Comparison of ENCODE assay signal across 10 cellular contexts in the genomic region with DNA sequence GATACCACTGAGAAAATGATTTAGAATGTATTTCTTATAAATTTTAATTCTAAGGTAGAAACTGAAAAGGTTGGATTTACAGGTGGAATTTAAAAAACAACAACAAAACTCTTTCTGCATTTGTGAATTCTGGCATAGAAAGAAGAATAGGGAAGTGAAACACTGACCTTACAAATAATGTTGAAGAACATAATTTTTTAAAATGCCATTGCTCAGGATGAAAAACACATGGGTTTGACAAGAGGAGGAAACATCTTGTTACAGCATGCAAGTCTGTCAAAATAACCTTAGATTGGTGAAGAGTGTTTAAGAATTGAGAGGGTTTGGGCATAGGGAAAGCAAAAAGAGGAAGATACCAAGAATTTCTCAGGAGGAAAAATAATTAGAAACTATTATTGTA.
DNase-seq lines count a peak whose midpoint lies in the region; ATAC-seq and TF ChIP-seq lines count a peak whose summit lies in the region.
"Had no signal": no experiment of that assay in that cellular context is flagged by ENCODE, and none has a peak within 500 bp of the region (broad histone marks: within the 10 kb centered on the region; RNA-seq: fewer than 3 reads in every experiment).

No MANE protein-coding gene starts in this region.

- POLR2A ChIA-PET in A673 (lab: Charles Lee; ENCODE audit: low non-redundant PET) = no interaction called here

- no peak overlapping the region for H3K4me3 ChIP-seq in A673 (ENCODE audit: low read depth, low read length, poor library complexity, severe bottlenecking)

- H3K27me3 ChIP-seq in A673 (replicated peaks; ENCODE audit: insufficient read depth, low read depth, low read length, poor library complexity) = no peaks in the 10 kb centered on the region

- peak; percentile 51 for ATAC-seq in GM18517 (IDR thresholded peaks at IDR 0.05; ENCODE audit: unreplicated experiment)
- peak; percentile 50 for ATAC-seq in GM21447 (IDR thresholded peaks at IDR 0.05; ENCODE audit: unreplicated experiment)
- ATAC-seq in HG03521 (IDR thresholded peaks at IDR 0.05; ENCODE audit: unreplicated experiment) = peak; percentile 52

- H3K27ac ChIP-seq in A673 (ENCODE audit: low read depth, low read length, poor library complexity, severe bottlenecking) = no peak overlapping the region

- TF ChIP-seq CTCF in A673 (conservative IDR thresholded peaks at IDR 0.05; ENCODE audit: low read depth, low read length) = no peak

- no peaks in the 10 kb centered on the region for H3K9me3 ChIP-seq in A673 (ENCODE audit: low read depth, low read length, poor library complexity, severe bottlenecking)

- no peaks in the 10 kb centered on the region for H3K4me1 ChIP-seq in A673 (ENCODE audit: insufficient read depth, low read length, poor library complexity, severe bottlenecking)

- no TSS peak for BruUV-seq in A673 (replicated peaks; lab: Mats Ljungman, UMichigan)

- DNase-seq in germinal center (ENCODE audit: low spot score) (peak; percentile 10), A673 (ENCODE audit: low spot score) (no peak), glomerular visceral epithelial cell (ENCODE audit: extremely low spot score) (no peak)
- DNase-seq in activated CD4-positive, alpha-beta T cell treated with anti-CD3 and anti-CD28 coated beads for 4 hours = no peak
- DNase-seq: activated CD4-positive, CD25-positive, alpha-beta regulatory T cell treated with anti-CD3 and anti-CD28 coated beads, Interleukin-2, amount 50 U/mL, for 72 hours; NCI-H748 treated with DMSO at 0.1 percent for 48 hours; occipital lobe had no signal

- CTCF ChIA-PET in A673 (lab: Charles Lee) = no interaction called here

- H3K36me3 ChIP-seq in A673 (ENCODE audit: insufficient read depth, low read length, poor library complexity, severe bottlenecking) = no peaks in the 10 kb centered on the region

- intact Hi-C loops in A673 (cut with micrococcal nuclease; ENCODE audit: unreplicated experiment) = no loop called here
